Comparison of ENCODE assay signal across 13 cellular contexts in genomic region chr14:61329478-61330051, GRCh38. TPM values are rescaled to one million over a fixed set of nuclear protein-coding genes. Genes with fewer than 3 reads are reported as not detected.
DNase-seq lines count a peak whose midpoint lies in the region; ATAC-seq, FAIRE-seq and TF ChIP-seq lines count a peak whose summit lies in the region.
"Had no signal": no experiment of that assay in that cellular context is flagged by ENCODE, and none has a peak within 500 bp of the region (broad histone marks: within the 10 kb centered on the region; RNA-seq: fewer than 3 reads in every experiment).

No MANE protein-coding gene starts in this region.

- H3K4me1 Mint-ChIP-seq in activated CD4-positive, alpha-beta memory T cell treated with anti-CD3 and anti-CD28 coated beads for 36 hours (ENCODE audit: low read depth), result peaks cover 83% of the 10 kb centered on the region
- peaks cover 87 to 90% of the 10 kb centered on the region in 2 donors for H3K4me1 Mint-ChIP-seq in natural killer cell

- no peak for DNase-seq in GM12891 (ENCODE audit: insufficient read length, low spot score)
- DNase-seq in activated CD4-positive, alpha-beta memory T cell treated with anti-CD3 and anti-CD28 coated beads for 36 hours, result no peak
- no peak for DNase-seq in natural killer cell
- no peak for DNase-seq in AG20443 (ENCODE audit: low spot score)
- no peak for DNase-seq in KG1 (lab: John Stamatoyannopoulos, UW)
- no peak for DNase-seq in AML-193 (lab: John Stamatoyannopoulos, UW)
- DNase-seq in amniotic stem cell (lab: John Stamatoyannopoulos, UW), result no peak
- DNase-seq: activated CD4-positive, alpha-beta T cell treated with anti-CD3 and anti-CD28 coated beads for 48 hours; GDM1; NK-92 treated with Interleukin-12 subunit alpha and Interleukin-12 subunit beta, amount 100 ng/mL, for 24 hours had no signal

- no peak for TF ChIP-seq CTCF in natural killer cell (IDR thresholded peaks at IDR 0.05)

- POLR2A ChIA-PET in activated CD4-positive, alpha-beta memory T cell treated with anti-CD3 and anti-CD28 coated beads for 36 hours (lab: Charles Lee), result interaction anchor here (0.7 to 12.0 kb wide), 7 partner anchors 8 to 433 kb away, joined by 3 to 216 read pairs (median 4); partner anchors contain the start of gene SNAPC1

- peaks cover 52% of the 10 kb centered on the region for H3K36me3 Mint-ChIP-seq in activated CD4-positive, alpha-beta memory T cell treated with anti-CD3 and anti-CD28 coated beads for 36 hours
- no peaks in the 10 kb centered on the region for H3K36me3 Mint-ChIP-seq in natural killer cell

- no peaks in the 10 kb centered on the region for H3K27me3 Mint-ChIP-seq in activated CD4-positive, alpha-beta memory T cell treated with anti-CD3 and anti-CD28 coated beads for 36 hours
- no peaks in the 10 kb centered on the region for H3K27me3 Mint-ChIP-seq in natural killer cell (ENCODE audit: low read depth in 2 of 2)

- H3K4me3 Mint-ChIP-seq in activated CD4-positive, alpha-beta memory T cell treated with anti-CD3 and anti-CD28 coated beads for 36 hours, result peak overlapping the region; percentile 99
- H3K4me3 Mint-ChIP-seq in natural killer cell, result peak overlapping the region; percentile 95

- ATAC-seq in HG02642 (IDR thresholded peaks at IDR 0.05; ENCODE audit: poor library complexity, unreplicated experiment) (peak; percentile 56), natural killer cell (no peak)

- intact Hi-C loops in activated CD4-positive, alpha-beta memory T cell treated with anti-CD3 and anti-CD28 coated beads for 36 hours (cut with micrococcal nuclease), result loop anchor here (1.0 to 5.0 kb wide), 5 partner anchors 59 to 369 kb away; no protein-coding TSS in a partner anchor
- intact Hi-C loops in natural killer cell (cut with micrococcal nuclease), result loop anchor here (2.0 to 5.0 kb wide), 3 partner anchors 13 to 368 kb away; partner anchors contain the start of gene HIF1A

- peak overlapping the region; percentile 93 for H3K27ac Mint-ChIP-seq in activated CD4-positive, alpha-beta memory T cell treated with anti-CD3 and anti-CD28 coated beads for 36 hours
- H3K27ac Mint-ChIP-seq in natural killer cell, result peak overlapping the region in 1 of 2 donors; percentile 99

- no peaks in the 10 kb centered on the region for H3K9me3 Mint-ChIP-seq in activated CD4-positive, alpha-beta memory T cell treated with anti-CD3 and anti-CD28 coated beads for 36 hours
- H3K9me3 Mint-ChIP-seq in natural killer cell, result no peaks in the 10 kb centered on the region

- FAIRE-seq in GM12891 (lab: Jason Lieb, UNC), result peak; percentile 89
- FAIRE-seq: colon, H54 had no signal

- CTCF ChIA-PET in activated CD4-positive, alpha-beta memory T cell treated with anti-CD3 and anti-CD28 coated beads for 36 hours (lab: Charles Lee), result interaction anchor here (6.8 kb wide), 1 partner anchor 15 kb away, joined by 57 read pairs; no protein-coding TSS in a partner anchor

- no peak for TF ChIP-seq POLR2A in GM12891 (IDR thresholded peaks at IDR 0.05; ENCODE audit: low read depth, low read length)

TF ChIP-seq in GM12891, 5 proteins besides CTCF, POLR2A, EP300 and RAD21:
- TF ChIP-seq TAF1 (IDR thresholded peaks at IDR 0.05; ENCODE audit: low read depth, low read length) (no peak), SPI1 (IDR thresholded peaks at IDR 0.05; ENCODE audit: low read depth, low read length) (peak; percentile 99)

RNA-seq across cellular contexts. Expression of gene PRKCH, which starts 8.2 kb away (rescaled TPM):
- polyA plus RNA-seq in GM12891 (2012; ENCODE audit: low read depth, missing spikeins), result 45.7 TPM
- total RNA-seq in activated CD4-positive, alpha-beta memory T cell treated with anti-CD3 and anti-CD28 coated beads for 36 hours, result 100 to 1,000 TPM; 142 to 147 TPM
- total RNA-seq in natural killer cell, result 100 to 1,000 TPM; 610 to 756 (median 618) TPM

RNA-seq across cellular contexts. Expression of gene TMEM30B, which starts 48.4 kb away (rescaled TPM):
- polyA plus RNA-seq in GM12891 (2012; ENCODE audit: low read depth, missing spikeins), result 0.15 TPM
- total RNA-seq in activated CD4-positive, alpha-beta memory T cell treated with anti-CD3 and anti-CD28 coated beads for 36 hours, result 1 to 10 TPM; 1.6 to 1.7 TPM
- 1 to 10 TPM; 1.0 to 1.4 (median 1.3) TPM for total RNA-seq in natural killer cell

Comparison
In these comparisons a context has a peak if more than half of its experiments do, and no peak if none do; other contexts are left out.
1. RNA of gene PRKCH, which starts 8.2 kb away (total RNA-seq): 610 to 756 TPM in natural killer cell; 142 to 147 TPM in activated CD4-positive, alpha-beta memory T cell treated with anti-CD3 and anti-CD28 coated beads for 36 hours; every median in the first group is over 4 times any median in the second.